In genomic region chr2:133255363-133255762, GRCh38 we compare ENCODE assay signal across 17 cellular contexts.
"Had no signal": no experiment of that assay in that cellular context is flagged by ENCODE, and none has a peak within 500 bp of the region (broad histone marks: within the 10 kb centered on the region; RNA-seq: fewer than 3 reads in every experiment).

No MANE protein-coding gene starts in this region.

- H3K9me3 Mint-ChIP-seq: type B pancreatic cell had no signal

- H3K27ac Mint-ChIP-seq: naive thymus-derived CD8-positive, alpha-beta T cell; type B pancreatic cell had no signal

- H3K4me1 Mint-ChIP-seq: naive thymus-derived CD8-positive, alpha-beta T cell had no signal

- DNase-seq: cortex of kidney; effector memory CD4-positive, alpha-beta T cell; mucosa of descending colon; naive thymus-derived CD8-positive, alpha-beta T cell; sigmoid colon; stimulated activated CD4-positive, alpha-beta T cell treated with anti-CD3 and anti-CD28 coated beads, Interleukin-2, amount 100 ng/mL, for 24 hours; stimulated activated naive CD4-positive, alpha-beta T cell; stomach; thyroid gland had no signal

- H3K27me3 ChIP-seq: gastroesophageal sphincter, right atrium auricular region, sigmoid colon, stomach, suprapubic skin, thyroid gland had no signal

- H3K36me3 Mint-ChIP-seq: naive thymus-derived CD8-positive, alpha-beta T cell; type B pancreatic cell had no signal

- ATAC-seq: esophagus mucosa; gastroesophageal sphincter; mucosa of descending colon; naive thymus-derived CD8-positive, alpha-beta T cell had no signal

- H3K4me3 ChIP-seq: gastroesophageal sphincter, hepatocyte, mucosa of descending colon, right atrium auricular region, sigmoid colon, skin epidermis, stomach, suprapubic skin, thyroid gland had no signal

- H3K27ac ChIP-seq: gastroesophageal sphincter, hepatocyte, right atrium auricular region, sigmoid colon, skin epidermis, stomach, suprapubic skin, thyroid gland had no signal

- H3K4me3 Mint-ChIP-seq: naive thymus-derived CD8-positive, alpha-beta T cell; neural crest cell; type B pancreatic cell had no signal
